36 cellular contexts compared by ENCODE assay signal in the genomic region with DNA sequence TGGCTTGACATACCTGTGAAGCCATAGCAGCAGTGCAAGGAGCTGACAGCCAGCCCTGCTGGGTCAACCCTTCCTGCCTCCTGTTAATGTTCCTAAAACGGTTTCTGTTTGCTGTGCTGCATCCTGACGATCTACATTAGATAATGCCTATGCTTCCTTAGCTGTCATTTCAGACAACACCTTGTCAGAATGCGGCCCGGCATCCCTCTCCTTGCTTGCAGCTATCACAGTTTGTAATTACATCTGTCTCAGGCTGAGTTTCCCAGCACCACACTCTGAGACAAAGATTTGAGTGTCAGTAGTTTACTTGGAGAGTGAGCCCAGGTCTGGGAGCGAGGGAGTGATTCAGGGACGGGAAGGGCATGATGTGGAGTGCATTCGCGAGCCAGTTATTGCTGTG. TPM values are rescaled to one million over a fixed set of nuclear protein-coding genes. Genes with fewer than 3 reads are reported as not detected.
"Had no signal": no experiment of that assay in that cellular context is flagged by ENCODE, and none has a peak within 500 bp of the region (broad histone marks: within the 10 kb centered on the region; RNA-seq: fewer than 3 reads in every experiment).

No MANE protein-coding gene starts in this region.

- H3K4me3 ChIP-seq: adrenal gland, body of pancreas had no signal

- H3K9me3 ChIP-seq: adrenal gland, body of pancreas had no signal

- H3K4me1 Mint-ChIP-seq: activated B cell treated with CpG ODN at 0.5 μM for 24 hours; activated CD4-positive, alpha-beta T cell treated with anti-CD3 and anti-CD28 coated beads, Interleukin-2, amount 10 ng/mL, durations not matched to agents 24 days and 14 days; activated naive CD8-positive, alpha-beta T cell treated with anti-CD3 and anti-CD28 coated beads for 36 hours; activated T-helper 17 cell treated with anti-CD3 and anti-CD28 coated beads, Interleukin-2, amount 50 U/mL, for 72 hours had no signal

- H3K27ac Mint-ChIP-seq: activated B cell treated with CpG ODN at 0.5 μM for 24 hours; activated CD4-positive, alpha-beta memory T cell treated with anti-CD3 and anti-CD28 coated beads for 36 hours; activated CD4-positive, alpha-beta T cell treated with anti-CD3 and anti-CD28 coated beads, Interleukin-2, amount 10 ng/mL, durations not matched to agents 24 days and 14 days; activated CD8-positive, alpha-beta T cell treated with anti-CD3 and anti-CD28 coated beads for 36 hours; activated naive CD4-positive, alpha-beta T cell treated with anti-CD3 and anti-CD28 coated beads for 36 hours; activated naive CD4-positive, alpha-beta T cell treated with anti-CD3 and anti-CD28 coated beads, Interleukin-2, amount 50 U/mL, for 72 hours; activated naive CD8-positive, alpha-beta T cell treated with anti-CD3 and anti-CD28 coated beads for 36 hours; activated T-cell treated with anti-CD3 and anti-CD28 coated beads, Interleukin-2, amount 50 U/mL, for 72 hours; activated T-helper 1 cell treated with anti-CD3 and anti-CD28 coated beads, Interleukin-12 subunit alpha, Interleukin-12 subunit beta, Interleukin-2, Interleukin-4 antibody, amounts not matched to agents 30 ng/mL and 10 ng/mL and 1 ng/mL, durations not matched to agents 14 hours and 24 hours and 36 hours; activated T-helper 17 cell treated with anti-CD3 and anti-CD28 coated beads, Interleukin-2, amount 50 U/mL, for 72 hours; T-helper 1 cell treated with Interleukin-12 subunit alpha and Interleukin-12 subunit beta and Interleukin-4 antibody, amounts not matched to agents 30 μg/mL and 1 μg/mL, for 36 hours; T-helper 2 cell treated with Interferon-gamma antibody and Interleukin-4, amounts not matched to agents 5 μg/mL and 100 μg/mL, for 36 hours had no signal

- H3K27ac ChIP-seq: adrenal gland, body of pancreas, VCaP had no signal

- DNase-seq: activated B cell treated with CpG ODN at 0.5 μM for 24 hours; activated CD4-positive, alpha-beta memory T cell treated with anti-CD3 and anti-CD28 coated beads for 36 hours; activated CD4-positive, alpha-beta T cell treated with anti-CD3 and anti-CD28 coated beads for 4 hours; activated CD4-positive, alpha-beta T cell treated with anti-CD3 and anti-CD28 coated beads, Interleukin-2, amount 10 ng/mL, durations not matched to agents 24 days and 14 days; activated CD4-positive, alpha-beta T cell treated with anti-CD3 and anti-CD28 coated beads, Interleukin-2, amount 50 U/mL, for 1 hour; activated CD4-positive, alpha-beta T cell treated with anti-CD3 and anti-CD28 coated beads, Interleukin-2, amount 50 U/mL, for 4 hours; activated CD4-positive, CD25-positive, alpha-beta regulatory T cell treated with anti-CD3 and anti-CD28 coated beads, Interleukin-2, amount 50 U/mL, for 72 hours; activated CD8-positive, alpha-beta memory T cell treated with anti-CD3 and anti-CD28 coated beads, Interleukin-2, amount 50 U/mL, for 4 hours; activated CD8-positive, alpha-beta T cell treated with anti-CD3 and anti-CD28 coated beads for 36 hours; activated effector memory CD4-positive, alpha-beta T cell treated with anti-CD3 and anti-CD28 coated beads, Interleukin-2, amount 50 U/mL, for 16 hours; activated gamma-delta T cell treated with Interleukin-2 at 50 U/mL for 16 hours; activated naive CD4-positive, alpha-beta T cell; activated naive CD4-positive, alpha-beta T cell treated with anti-CD3 and anti-CD28 coated beads for 36 hours; activated naive CD4-positive, alpha-beta T cell treated with anti-CD3 and anti-CD28 coated beads, Interleukin-2, amount 50 U/mL, for 16 hours; activated naive CD8-positive, alpha-beta T cell treated with anti-CD3 and anti-CD28 coated beads for 36 hours; activated T-cell treated with anti-CD3 and anti-CD28 coated beads for 4 hours; activated T-cell treated with anti-CD3 and anti-CD28 coated beads, Interleukin-2, amount 50 U/mL, for 1 hour; activated T-cell treated with anti-CD3 and anti-CD28 coated beads, Interleukin-2, amount 50 U/mL, for 4 hours; activated T-cell treated with anti-CD3 and anti-CD28 coated beads, Interleukin-2, amount 50 U/mL, for 72 hours; adrenal gland; amniotic stem cell; aorta; body of pancreas; central memory CD4-positive, alpha-beta T cell; T-helper 1 cell; T-helper 2 cell; T-helper 9 cell had no signal

- H3K4me1 ChIP-seq: adrenal gland, body of pancreas had no signal

- H3K4me3 Mint-ChIP-seq: activated B cell treated with CpG ODN at 0.5 μM for 24 hours; activated CD4-positive, alpha-beta memory T cell treated with anti-CD3 and anti-CD28 coated beads for 36 hours; activated CD4-positive, alpha-beta T cell treated with anti-CD3 and anti-CD28 coated beads, Interleukin-2, amount 10 ng/mL, durations not matched to agents 24 days and 14 days; activated CD8-positive, alpha-beta T cell treated with anti-CD3 and anti-CD28 coated beads for 36 hours; activated naive CD4-positive, alpha-beta T cell treated with anti-CD3 and anti-CD28 coated beads for 36 hours; activated naive CD8-positive, alpha-beta T cell treated with anti-CD3 and anti-CD28 coated beads for 36 hours; activated T-cell treated with anti-CD3 and anti-CD28 coated beads, Interleukin-2, amount 50 U/mL, for 4 hours; activated T-cell treated with anti-CD3 and anti-CD28 coated beads, Interleukin-2, amount 50 U/mL, for 72 hours; activated T-helper 1 cell treated with anti-CD3 and anti-CD28 coated beads, Interleukin-12 subunit alpha, Interleukin-12 subunit beta, Interleukin-2, Interleukin-4 antibody, amounts not matched to agents 30 ng/mL and 10 ng/mL and 1 ng/mL, durations not matched to agents 14 hours and 24 hours and 36 hours; activated T-helper 17 cell treated with anti-CD3 and anti-CD28 coated beads, Interleukin-2, amount 50 U/mL, for 72 hours; T-helper 1 cell treated with Interleukin-12 subunit alpha and Interleukin-12 subunit beta and Interleukin-4 antibody, amounts not matched to agents 30 μg/mL and 1 μg/mL, for 36 hours; T-helper 2 cell treated with Interferon-gamma antibody and Interleukin-4, amounts not matched to agents 5 μg/mL and 100 μg/mL, for 36 hours had no signal

- H3K36me3 Mint-ChIP-seq: activated CD4-positive, alpha-beta memory T cell treated with anti-CD3 and anti-CD28 coated beads for 36 hours; activated naive CD4-positive, alpha-beta T cell treated with anti-CD3 and anti-CD28 coated beads, Interleukin-2, amount 50 U/mL, for 72 hours; activated naive CD8-positive, alpha-beta T cell treated with anti-CD3 and anti-CD28 coated beads for 36 hours had no signal

- H3K27me3 Mint-ChIP-seq: activated CD4-positive, alpha-beta memory T cell treated with anti-CD3 and anti-CD28 coated beads for 36 hours had no signal

- ATAC-seq: activated CD8-positive, alpha-beta T cell treated with anti-CD3 and anti-CD28 coated beads for 36 hours; activated naive CD4-positive, alpha-beta T cell treated with anti-CD3 and anti-CD28 coated beads, Interleukin-2, amount 50 U/mL, for 72 hours; activated T-cell treated with anti-CD3 and anti-CD28 coated beads, Interleukin-2, amount 50 U/mL, for 4 hours; activated T-cell treated with anti-CD3 and anti-CD28 coated beads, Interleukin-2, amount 50 U/mL, for 72 hours; activated T-helper 17 cell treated with anti-CD3 and anti-CD28 coated beads, Interleukin-2, amount 50 U/mL, for 72 hours; body of pancreas had no signal

- H3K36me3 ChIP-seq: adrenal gland had no signal

- H3K9me3 Mint-ChIP-seq: activated B cell treated with CpG ODN at 0.5 μM for 24 hours; activated CD4-positive, alpha-beta memory T cell treated with anti-CD3 and anti-CD28 coated beads for 36 hours; activated CD4-positive, alpha-beta T cell treated with anti-CD3 and anti-CD28 coated beads, Interleukin-2, amount 10 ng/mL, durations not matched to agents 24 days and 14 days; activated CD8-positive, alpha-beta T cell treated with anti-CD3 and anti-CD28 coated beads for 36 hours; activated naive CD4-positive, alpha-beta T cell treated with anti-CD3 and anti-CD28 coated beads for 36 hours; activated naive CD4-positive, alpha-beta T cell treated with anti-CD3 and anti-CD28 coated beads, Interleukin-2, amount 50 U/mL, for 72 hours; activated naive CD8-positive, alpha-beta T cell treated with anti-CD3 and anti-CD28 coated beads for 36 hours; activated T-cell treated with anti-CD3 and anti-CD28 coated beads, Interleukin-2, amount 50 U/mL, for 4 hours; activated T-cell treated with anti-CD3 and anti-CD28 coated beads, Interleukin-2, amount 50 U/mL, for 72 hours; activated T-helper 1 cell treated with anti-CD3 and anti-CD28 coated beads, Interleukin-12 subunit alpha, Interleukin-12 subunit beta, Interleukin-2, Interleukin-4 antibody, amounts not matched to agents 30 ng/mL and 10 ng/mL and 1 ng/mL, durations not matched to agents 14 hours and 24 hours and 36 hours; activated T-helper 17 cell treated with anti-CD3 and anti-CD28 coated beads, Interleukin-2, amount 50 U/mL, for 72 hours; T-helper 1 cell treated with Interleukin-12 subunit alpha and Interleukin-12 subunit beta and Interleukin-4 antibody, amounts not matched to agents 30 μg/mL and 1 μg/mL, for 36 hours; T-helper 2 cell treated with Interferon-gamma antibody and Interleukin-4, amounts not matched to agents 5 μg/mL and 100 μg/mL, for 36 hours had no signal

- H3K27me3 ChIP-seq: body of pancreas had no signal

RNA-seq across cellular contexts. Expression of gene TRH, which starts 9.0 kb away (rescaled TPM):
- total RNA-seq: activated B cell treated with CpG ODN at 0.5 μM for 24 hours; activated CD4-positive, alpha-beta memory T cell treated with anti-CD3 and anti-CD28 coated beads for 36 hours; activated CD4-positive, alpha-beta T cell treated with anti-CD3 and anti-CD28 coated beads, Interleukin-2, amount 10 ng/mL, durations not matched to agents 24 days and 14 days; activated CD8-positive, alpha-beta memory T cell treated with anti-CD3 and anti-CD28 coated beads for 36 hours; activated CD8-positive, alpha-beta T cell treated with anti-CD3 and anti-CD28 coated beads for 36 hours; activated naive CD4-positive, alpha-beta T cell treated with anti-CD3 and anti-CD28 coated beads for 36 hours; activated naive CD4-positive, alpha-beta T cell treated with anti-CD3 and anti-CD28 coated beads, Interleukin-2, amount 50 U/mL, for 72 hours; activated naive CD8-positive, alpha-beta T cell treated with anti-CD3 and anti-CD28 coated beads for 36 hours; activated T-cell treated with anti-CD3 and anti-CD28 coated beads, Interleukin-2, amount 50 U/mL, for 4 hours; activated T-cell treated with anti-CD3 and anti-CD28 coated beads, Interleukin-2, amount 50 U/mL, for 72 hours; activated T-helper 1 cell treated with anti-CD3 and anti-CD28 coated beads, Interleukin-12 subunit alpha, Interleukin-12 subunit beta, Interleukin-2, Interleukin-4 antibody, amounts not matched to agents 30 ng/mL and 10 ng/mL and 1 ng/mL, durations not matched to agents 14 hours and 24 hours and 36 hours; activated T-helper 17 cell treated with anti-CD3 and anti-CD28 coated beads, Interleukin-2, amount 50 U/mL, for 72 hours; adrenal gland; aorta; body of pancreas; bronchial epithelial cell; cardiac septum had no signal
- polyA plus RNA-seq: aorta had no signal
